ENCODE assay signal across 19 cellular contexts in the genomic region with DNA sequence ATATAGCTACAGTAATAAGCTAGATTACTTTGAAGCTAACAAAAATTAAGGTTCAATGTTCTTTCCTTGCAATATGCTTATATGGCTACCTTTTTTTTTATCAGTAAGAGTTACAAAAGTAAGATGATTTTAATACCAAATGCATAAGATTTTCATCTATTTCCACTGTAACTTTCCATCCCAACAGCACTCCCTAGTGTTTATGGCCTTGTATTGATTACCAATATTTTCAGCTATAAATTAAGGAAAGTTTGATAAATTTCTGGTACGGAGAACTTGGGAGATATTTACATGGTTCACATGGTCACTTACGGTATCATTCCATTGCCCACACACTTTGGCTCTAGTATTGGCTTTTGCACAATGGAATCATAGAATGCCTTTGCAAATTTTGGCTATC.
"Had no signal": no experiment of that assay in that cellular context is flagged by ENCODE, and none has a peak within 500 bp of the region (broad histone marks: within the 10 kb centered on the region; RNA-seq: fewer than 3 reads in every experiment).

No MANE protein-coding gene starts in this region.

- H3K27ac Mint-ChIP-seq: activated CD4-positive, alpha-beta T cell treated with anti-CD3 and anti-CD28 coated beads, Interleukin-2, amount 10 ng/mL, durations not matched to agents 7 days and 5 days; activated CD8-positive, alpha-beta T cell treated with anti-CD3 and anti-CD28 coated beads, Interleukin-2, amount 10 ng/mL, durations not matched to agents 7 days and 5 days; effector memory CD8-positive, alpha-beta T cell; immature natural killer cell; progenitor cell of endocrine pancreas; type B pancreatic cell had no signal

- H3K27me3 ChIP-seq: ascending aorta, heart right ventricle, testis had no signal

- H3K27ac ChIP-seq: ascending aorta, heart right ventricle, skin epidermis, testis had no signal

- H3K9me3 ChIP-seq: ascending aorta, heart right ventricle, testis had no signal

- H3K4me1 ChIP-seq: ascending aorta, heart right ventricle, testis had no signal

- H3K27me3 Mint-ChIP-seq: activated CD4-positive, alpha-beta T cell treated with anti-CD3 and anti-CD28 coated beads, Interleukin-2, amount 10 ng/mL, durations not matched to agents 7 days and 5 days; effector memory CD8-positive, alpha-beta T cell; progenitor cell of endocrine pancreas; type B pancreatic cell had no signal

- ATAC-seq: activated CD4-positive, CD25-positive, alpha-beta regulatory T cell treated with anti-CD3 and anti-CD28 coated beads, Interleukin-2, amount 50 U/mL, for 24 hours; activated CD8-positive, alpha-beta T cell treated with anti-CD3 and anti-CD28 coated beads, Interleukin-2, amount 10 ng/mL, durations not matched to agents 7 days and 5 days; activated T-cell treated with anti-CD3 and anti-CD28 coated beads, Interleukin-2, amount 50 U/mL, for 4 hours; effector memory CD8-positive, alpha-beta T cell; heart right ventricle; left ventricle myocardium superior; right cardiac atrium had no signal

- H3K36me3 ChIP-seq: ascending aorta, heart right ventricle had no signal

- H3K4me3 ChIP-seq: ascending aorta, heart right ventricle, skin epidermis, testis had no signal

- H3K4me3 Mint-ChIP-seq: activated CD4-positive, alpha-beta T cell treated with anti-CD3 and anti-CD28 coated beads, Interleukin-2, amount 10 ng/mL, durations not matched to agents 7 days and 5 days; activated CD8-positive, alpha-beta T cell treated with anti-CD3 and anti-CD28 coated beads, Interleukin-2, amount 10 ng/mL, durations not matched to agents 7 days and 5 days; activated T-cell treated with anti-CD3 and anti-CD28 coated beads, Interleukin-2, amount 50 U/mL, for 4 hours; effector memory CD8-positive, alpha-beta T cell; immature natural killer cell; type B pancreatic cell had no signal

- H3K4me1 Mint-ChIP-seq: activated CD4-positive, alpha-beta T cell treated with anti-CD3 and anti-CD28 coated beads, Interleukin-2, amount 10 ng/mL, durations not matched to agents 7 days and 5 days; immature natural killer cell had no signal

- DNase-seq: activated CD4-positive, alpha-beta T cell treated with anti-CD3 and anti-CD28 coated beads, Interleukin-2, amount 10 ng/mL, durations not matched to agents 7 days and 5 days; activated CD8-positive, alpha-beta T cell treated with anti-CD3 and anti-CD28 coated beads, Interleukin-2, amount 10 ng/mL, durations not matched to agents 7 days and 5 days; activated effector memory CD4-positive, alpha-beta T cell treated with Interleukin-2 at 50 U/mL for 16 hours; activated naive CD4-positive, alpha-beta T cell treated with anti-CD3 and anti-CD28 coated beads, Interleukin-2, amount 50 U/mL, for 16 hours; activated T-cell treated with anti-CD3 and anti-CD28 coated beads, Interleukin-2, amount 50 U/mL, for 4 hours; effector memory CD8-positive, alpha-beta T cell; erythroblast; heart right ventricle; immature natural killer cell; left ventricle myocardium superior; right cardiac atrium; T-helper 1 cell; T1000; testis had no signal

- H3K9me3 Mint-ChIP-seq: type B pancreatic cell had no signal

- H3K36me3 Mint-ChIP-seq: immature natural killer cell, type B pancreatic cell had no signal
